Comparison of ENCODE assay signal across 8 cellular contexts in genomic region chr19:42140125-42140754, GRCh38. TPM values are rescaled to one million over a fixed set of nuclear protein-coding genes. Genes with fewer than 3 reads are reported as not detected.
A peak's percentile ranks its signal among the peaks of the same experiment; 100 is the strongest.
DNase-seq lines count a peak whose midpoint lies in the region; ATAC-seq, FAIRE-seq and TF ChIP-seq lines count a peak whose summit lies in the region.

No MANE protein-coding gene starts in this region.

- no peaks in the 10 kb centered on the region for H3K9me3 Mint-ChIP-seq in CD8-positive, alpha-beta memory T cell

- no peak overlapping the region for H3K14ac ChIP-seq in neuronal stem cell (ENCODE audit: low read length)

- H3K4me1 Mint-ChIP-seq in CD8-positive, alpha-beta memory T cell = peaks cover 10 to 16% (median 14%) of the 10 kb centered on the region in 3 donors

- H3K36me3 ChIP-seq in neuronal stem cell (replicated peaks in 1 of 2; ENCODE audit: control insufficient read depth in 2 of 2, insufficient read depth in 2 of 2, low read length in 2 of 2) = no peaks in the 10 kb centered on the region
- H3K36me3 ChIP-seq in CD8-positive, alpha-beta memory T cell (ENCODE audit: insufficient read depth, low read length) = no peaks in the 10 kb centered on the region

- CTCF ChIA-PET in CD8-positive, alpha-beta memory T cell (lab: Charles Lee) = interaction anchor here (0.6 kb wide), 1 partner anchor 37 kb away, joined by 3 read pairs; no protein-coding TSS in a partner anchor

- no peaks in the 10 kb centered on the region for H3K79me1 ChIP-seq in neuronal stem cell (ENCODE audit: low read depth, low read length)

- DNase-seq in ELR (ENCODE audit: low read depth) (peak; percentile 73), OCI-M2 (lab: John Stamatoyannopoulos, UW; ENCODE audit: unreplicated experiment) (peak; percentile 24), erythroblast (lab: John Stamatoyannopoulos, UW) (peak; percentile 51 to 57), neuronal stem cell (ENCODE audit: low spot score) (peak; percentile 80), H54 (ENCODE audit: insufficient read length, low spot score) (no peak)
- no peak for DNase-seq in CD8-positive, alpha-beta memory T cell

- H4K91ac ChIP-seq in neuronal stem cell (ENCODE audit: low read depth, low read length, poor library complexity) = no peak overlapping the region

- no peak overlapping the region for H3K9ac ChIP-seq in neuronal stem cell (ENCODE audit: low read depth, low read length, poor library complexity)

- H3K27ac Mint-ChIP-seq in CD8-positive, alpha-beta memory T cell = peak overlapping the region in 1 of 8 donors; percentile 27

- H2BK120ac ChIP-seq in neuronal stem cell (ENCODE audit: low read depth, low read length) = no peak overlapping the region

- no peak overlapping the region for H2BK15ac ChIP-seq in neuronal stem cell (ENCODE audit: low read length)

- H3K4me3 ChIP-seq in neuronal stem cell (ENCODE audit: low read length in 2 of 2) = no peak overlapping the region
- no peak overlapping the region for H3K4me3 ChIP-seq in CD8-positive, alpha-beta memory T cell (ENCODE audit: low read length)

- TF ChIP-seq POLR2A in erythroblast (IDR thresholded peaks at IDR 0.05; ENCODE audit: low read length) (no peak), H54 (IDR thresholded peaks at IDR 0.05; ENCODE audit: low read depth, low read length) (no peak)

- no peak overlapping the region for H3K4me2 ChIP-seq in neuronal stem cell (ENCODE audit: insufficient read depth, low read length, poor library complexity, severe bottlenecking)

- no peak overlapping the region for H3K27ac ChIP-seq in neuronal stem cell (replicated peaks; ENCODE audit: low read length)
- no peak overlapping the region for H3K27ac ChIP-seq in CD8-positive, alpha-beta memory T cell (ENCODE audit: low read depth, low read length)

- no peak overlapping the region for H3K4ac ChIP-seq in neuronal stem cell (ENCODE audit: low read length)

- H2AFZ ChIP-seq in neuronal stem cell (ENCODE audit: low read length) = no peak overlapping the region

- no peak for ATAC-seq in GM18867 (IDR thresholded peaks at IDR 0.05; ENCODE audit: unreplicated experiment)
- no peak for ATAC-seq in HG02588 (IDR thresholded peaks at IDR 0.05; ENCODE audit: unreplicated experiment)

- POLR2A ChIA-PET in CD8-positive, alpha-beta memory T cell (lab: Charles Lee) = no interaction called here

- no CpG with 5 or more reads among the region's 8 CpGs for WGBS in neuronal stem cell (ENCODE audit: extremely low coverage in 2 of 2, insufficient read length in 2 of 2, insufficient replicate concordance in 1 of 2), 2 donors

- H3K9me3 ChIP-seq in neuronal stem cell (replicated peaks in 1 of 2; ENCODE audit: control insufficient read depth in 2 of 2, insufficient read depth in 1 of 2, low read depth in 1 of 2, low read length in 2 of 2) = no peaks in the 10 kb centered on the region
- H3K9me3 ChIP-seq in CD8-positive, alpha-beta memory T cell (ENCODE audit: low read length) = no peaks in the 10 kb centered on the region

- no peak for FAIRE-seq in H54 (lab: Jason Lieb, UNC)

- H3K27me3 ChIP-seq in neuronal stem cell (ENCODE audit: control insufficient read depth in 3 of 3, insufficient read depth in 3 of 3, low read depth in 1 of 3, low read length in 3 of 3) = peaks cover 0 to 27% (median 0%) of the 10 kb centered on the region in 3 experiments
- no peaks in the 10 kb centered on the region for H3K27me3 ChIP-seq in CD8-positive, alpha-beta memory T cell (ENCODE audit: insufficient read depth, low read length, poor library complexity, severe bottlenecking)

- peaks cover 0 to 25% (median 11%) of the 10 kb centered on the region in 3 donors for H3K36me3 Mint-ChIP-seq in CD8-positive, alpha-beta memory T cell

- no peak overlapping the region for H3K18ac ChIP-seq in neuronal stem cell (ENCODE audit: low read length)

- H2BK12ac ChIP-seq in neuronal stem cell (ENCODE audit: low read length) = no peak overlapping the region

- no peak overlapping the region for H3K4me3 Mint-ChIP-seq in CD8-positive, alpha-beta memory T cell

- H3K23ac ChIP-seq in neuronal stem cell (ENCODE audit: low read depth, low read length, poor library complexity) = no peak overlapping the region

- H4K8ac ChIP-seq in neuronal stem cell (ENCODE audit: low read depth, low read length) = no peak overlapping the region

- no peaks in the 10 kb centered on the region for H3K4me1 ChIP-seq in neuronal stem cell (ENCODE audit: control insufficient read depth in 2 of 2, insufficient read depth in 1 of 2, low read depth in 1 of 2, low read length in 2 of 2)
- peaks cover under 1% of the 10 kb centered on the region for H3K4me1 ChIP-seq in CD8-positive, alpha-beta memory T cell (ENCODE audit: insufficient read depth, low read length)

- no peak overlapping the region for H2BK5ac ChIP-seq in neuronal stem cell (ENCODE audit: low read length)

- no peaks in the 10 kb centered on the region for H3K27me3 Mint-ChIP-seq in CD8-positive, alpha-beta memory T cell

- no peak overlapping the region for H2AK5ac ChIP-seq in neuronal stem cell (ENCODE audit: low read depth, low read length)

RNA-seq across cellular contexts. Expression of gene POU2F2, which starts 8.0 kb away (rescaled TPM):
- 2.4 TPM for polyA plus RNA-seq in neuronal stem cell (2013, experiment 1 of 2)
- polyA plus RNA-seq in neuronal stem cell (2013, experiment 2 of 2) = 2.5 TPM
- total RNA-seq in CD8-positive, alpha-beta memory T cell = 10 to 100 TPM; 46.7 to 47.9 TPM
- 8.5 TPM for polyA plus RNA-seq in CD8-positive, alpha-beta memory T cell

Comparison
In these comparisons a context has a peak if more than half of its experiments do, and no peak if none do; other contexts are left out.
1. DNase-seq: peak in ELR (single experiment), OCI-M2 (single experiment), erythroblast (2 of 2) and neuronal stem cell (single experiment); none in H54 (single experiment) and CD8-positive, alpha-beta memory T cell (0 of 5).